In genomic region chr4:147910315-147910714, GRCh38 we compare ENCODE assay signal across 26 cellular contexts.
"Had no signal": no experiment of that assay in that cellular context is flagged by ENCODE, and none has a peak within 500 bp of the region (broad histone marks: within the 10 kb centered on the region; RNA-seq: fewer than 3 reads in every experiment).

No MANE protein-coding gene starts in this region.

- H2AFZ ChIP-seq: parathyroid adenoma had no signal

- H3K4me1 Mint-ChIP-seq: memory B cell; nephron; neural crest cell; stimulated activated naive B cell treated with anti-CD40 and anti-IgM and Interleukin-4, amounts not matched to agents 10 μg/mL and 1 μg/mL and 100 μg/mL, for 72 hours had no signal

- H3K9ac ChIP-seq: parathyroid adenoma had no signal

- H3K27me3 ChIP-seq: right lobe of liver, stomach, testis, thyroid gland, transverse colon, uterus had no signal

- H3K9me3 ChIP-seq: left ventricle myocardium inferior, mucosa of descending colon, psoas muscle, right lobe of liver, stomach, testis, thyroid gland, transverse colon, uterus had no signal

- ATAC-seq: left colon; mucosa of descending colon; naive thymus-derived CD4-positive, alpha-beta T cell; psoas muscle; right lobe of liver; stimulated activated naive B cell treated with anti-CD40 and anti-IgM and Interleukin-4, amounts not matched to agents 10 μg/mL and 1 μg/mL and 100 μg/mL, for 72 hours; stimulated activated naive CD8-positive, alpha-beta T cell treated with anti-CD3 and anti-CD28 coated beads, Interleukin-15, Interleukin-2, amounts not matched to agents 100 U/mL and 50 U/mL, for 24 hours had no signal

- H3K79me2 ChIP-seq: parathyroid adenoma had no signal

- H3K36me3 Mint-ChIP-seq: memory B cell; stimulated activated naive B cell treated with anti-CD40 and anti-IgM and Interleukin-4, amounts not matched to agents 10 μg/mL and 1 μg/mL and 100 μg/mL, for 72 hours had no signal

- H3K4me1 ChIP-seq: parathyroid adenoma, psoas muscle, right lobe of liver, stomach, testis, thyroid gland, transverse colon, uterus had no signal

- H3K9me3 Mint-ChIP-seq: neural crest cell; stimulated activated naive B cell treated with anti-CD40 and anti-IgM and Interleukin-4, amounts not matched to agents 10 μg/mL and 1 μg/mL and 100 μg/mL, for 72 hours had no signal

- H3K27me3 Mint-ChIP-seq: memory B cell; naive thymus-derived CD4-positive, alpha-beta T cell; stimulated activated naive B cell treated with anti-CD40 and anti-IgM and Interleukin-4, amounts not matched to agents 10 μg/mL and 1 μg/mL and 100 μg/mL, for 72 hours had no signal

- H3K27ac ChIP-seq: left ventricle myocardium inferior, parathyroid adenoma, psoas muscle, right lobe of liver, stomach, testis, thyroid gland, transverse colon, uterus had no signal

- H3K4me3 Mint-ChIP-seq: memory B cell; naive thymus-derived CD4-positive, alpha-beta T cell; nephron; neural crest cell; stimulated activated naive B cell treated with anti-CD40 and anti-IgM and Interleukin-4, amounts not matched to agents 10 μg/mL and 1 μg/mL and 100 μg/mL, for 72 hours had no signal

- H3K4me3 ChIP-seq: left ventricle myocardium inferior, mucosa of descending colon, psoas muscle, right lobe of liver, stomach, testis, thyroid gland, transverse colon, uterus had no signal

- H3K27ac Mint-ChIP-seq: memory B cell; naive thymus-derived CD4-positive, alpha-beta T cell; nephron; stimulated activated naive B cell treated with anti-CD40 and anti-IgM and Interleukin-4, amounts not matched to agents 10 μg/mL and 1 μg/mL and 100 μg/mL, for 72 hours had no signal

- DNase-seq: head of caudate nucleus; hippocampal formation; kidney glomerular epithelial cell; left colon; left ventricle myocardium inferior; midbrain; mucosa of descending colon; naive thymus-derived CD4-positive, alpha-beta T cell; nucleus accumbens; psoas muscle; right lobe of liver; stimulated activated CD4-positive, alpha-beta T cell treated with anti-CD3 and anti-CD28 coated beads, Interleukin-12 subunit alpha, Interleukin-12 subunit beta, amount 100 ng/mL, for 4 hours; stimulated activated CD4-positive, alpha-beta T cell treated with anti-CD3 and anti-CD28 coated beads, Interleukin-15, amount 100 ng/mL, for 24 hours; stimulated activated CD4-positive, alpha-beta T cell treated with anti-CD3 and anti-CD28 coated beads, Interleukin-2, amount 100 ng/mL, for 24 hours; stimulated activated CD4-positive, alpha-beta T cell treated with anti-CD3 and anti-CD28 coated beads, Interleukin-4, amount 100 ng/mL, for 1 hour; stimulated activated naive B cell treated with anti-CD40 and anti-IgM and Interleukin-4, amounts not matched to agents 10 μg/mL and 1 μg/mL and 100 μg/mL, for 72 hours; stimulated activated naive CD8-positive, alpha-beta T cell treated with anti-CD3 and anti-CD28 coated beads, Interleukin-15, Interleukin-2, amounts not matched to agents 100 U/mL and 50 U/mL, for 24 hours; stomach; testis; thyroid gland; transverse colon; uterus had no signal

- H3K36me3 ChIP-seq: right lobe of liver, transverse colon, uterus had no signal
